In the genomic region with DNA sequence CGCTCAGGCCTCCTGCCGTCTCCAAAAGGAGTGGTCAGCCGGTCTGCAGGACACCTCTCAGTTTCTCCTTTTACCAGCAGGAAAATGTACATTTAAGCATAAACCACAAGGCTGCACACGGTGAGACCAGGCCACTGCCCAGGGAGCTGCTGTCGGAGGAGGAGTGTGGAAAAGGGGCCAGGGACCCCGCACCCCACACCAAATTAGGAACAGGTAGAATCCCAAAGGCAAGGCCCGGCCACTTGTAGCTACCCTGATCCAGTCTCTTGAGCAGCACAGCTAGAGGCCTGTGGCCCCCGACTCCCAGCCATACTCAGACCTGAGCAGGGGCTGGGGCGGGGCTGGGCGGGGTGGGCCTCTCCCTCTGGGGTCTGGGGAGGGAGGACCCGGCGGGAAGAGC, we compare ENCODE assay signal across 17 cellular contexts.
A peak's percentile ranks its signal among the peaks of the same experiment; 100 is the strongest.
DNase-seq lines count a peak whose midpoint lies in the region; ATAC-seq and TF ChIP-seq lines count a peak whose summit lies in the region.
"Had no signal": no experiment of that assay in that cellular context is flagged by ENCODE, and none has a peak within 500 bp of the region (broad histone marks: within the 10 kb centered on the region; RNA-seq: fewer than 3 reads in every experiment).

No MANE protein-coding gene starts in this region.

- H3K4me1 Mint-ChIP-seq in CD14-positive monocyte (peaks cover 19% of the 10 kb centered on the region), memory B cell (peaks cover 38% of the 10 kb centered on the region)
- H3K4me1 Mint-ChIP-seq in CD4-positive, alpha-beta memory T cell: peaks cover 27 to 74% (median 55%) of the 10 kb centered on the region in 4 donors
- peaks cover 52% of the 10 kb centered on the region for H3K4me1 Mint-ChIP-seq in activated T-helper 1 cell treated with anti-CD3 and anti-CD28 coated beads, Interleukin-12 subunit alpha, Interleukin-12 subunit beta, Interleukin-2, Interleukin-4 antibody, amounts not matched to agents 30 ng/mL and 10 ng/mL and 1 ng/mL, durations not matched to agents 14 hours and 24 hours and 36 hours (ENCODE audit: low read depth)

- no peak overlapping the region for H3K4me3 ChIP-seq in CD4-positive, alpha-beta memory T cell (ENCODE audit: low read length in 2 of 2)
- no peak overlapping the region for H3K4me3 ChIP-seq in coronary artery
- H3K4me3 ChIP-seq: lower lobe of right lung, sigmoid colon, upper lobe of right lung had no signal

- H3K4me1 ChIP-seq in CD4-positive, alpha-beta memory T cell (ENCODE audit: insufficient read depth, low read length): peaks cover 49% of the 10 kb centered on the region
- H3K4me1 ChIP-seq: sigmoid colon, upper lobe of right lung had no signal

- H3K36me3 ChIP-seq in CD4-positive, alpha-beta memory T cell (ENCODE audit: insufficient read depth, low read length): peaks cover 65% of the 10 kb centered on the region

- no peaks in the 10 kb centered on the region for H3K9me3 ChIP-seq in CD4-positive, alpha-beta memory T cell (ENCODE audit: control insufficient read depth in 1 of 2, low read length in 2 of 2)
- H3K9me3 ChIP-seq: lower lobe of right lung, sigmoid colon, upper lobe of right lung had no signal

- H3K4me3 Mint-ChIP-seq in CD14-positive monocyte (no peak overlapping the region), memory B cell (no peak overlapping the region)
- H3K4me3 Mint-ChIP-seq in CD4-positive, alpha-beta memory T cell: peak overlapping the region in 7 of 8 donors; percentile 71 to 89 (median 80)
- peak overlapping the region; percentile 72 for H3K4me3 Mint-ChIP-seq in activated T-helper 1 cell treated with anti-CD3 and anti-CD28 coated beads, Interleukin-12 subunit alpha, Interleukin-12 subunit beta, Interleukin-2, Interleukin-4 antibody, amounts not matched to agents 30 ng/mL and 10 ng/mL and 1 ng/mL, durations not matched to agents 14 hours and 24 hours and 36 hours

- ATAC-seq in memory B cell (ENCODE audit: low read depth) (no peak), left ventricle myocardium superior (no peak)

- TF ChIP-seq CTCF in CD14-positive monocyte (IDR thresholded peaks at IDR 0.05) (no peak), coronary artery (IDR thresholded peaks at IDR 0.05) (no peak)

- H3K27me3 ChIP-seq in CD4-positive, alpha-beta memory T cell (ENCODE audit: insufficient read depth, low read length): no peaks in the 10 kb centered on the region
- H3K27me3 ChIP-seq: brain microvascular endothelial cell, sigmoid colon, upper lobe of right lung had no signal

- peaks cover 71 to 91% of the 10 kb centered on the region in 2 donors for H3K36me3 Mint-ChIP-seq in CD14-positive monocyte
- H3K36me3 Mint-ChIP-seq in CD4-positive, alpha-beta memory T cell: peaks cover 61 to 83% of the 10 kb centered on the region in 2 donors
- peaks cover 66% of the 10 kb centered on the region for H3K36me3 Mint-ChIP-seq in activated T-helper 1 cell treated with anti-CD3 and anti-CD28 coated beads, Interleukin-12 subunit alpha, Interleukin-12 subunit beta, Interleukin-2, Interleukin-4 antibody, amounts not matched to agents 30 ng/mL and 10 ng/mL and 1 ng/mL, durations not matched to agents 14 hours and 24 hours and 36 hours (ENCODE audit: low read depth)
- peaks cover 29% of the 10 kb centered on the region for H3K36me3 Mint-ChIP-seq in memory B cell

- peak overlapping the region; percentile 61 to 86 (median 70) for H3K27ac Mint-ChIP-seq in CD14-positive monocyte
- H3K27ac Mint-ChIP-seq in CD4-positive, alpha-beta memory T cell: peak overlapping the region in 5 of 7 donors; percentile 84 to 95 (median 94)
- peak overlapping the region; percentile 83 for H3K27ac Mint-ChIP-seq in activated T-helper 1 cell treated with anti-CD3 and anti-CD28 coated beads, Interleukin-12 subunit alpha, Interleukin-12 subunit beta, Interleukin-2, Interleukin-4 antibody, amounts not matched to agents 30 ng/mL and 10 ng/mL and 1 ng/mL, durations not matched to agents 14 hours and 24 hours and 36 hours
- peak overlapping the region; percentile 68 for H3K27ac Mint-ChIP-seq in memory B cell

- CTCF ChIA-PET in CD4-positive, alpha-beta memory T cell (lab: Charles Lee; ENCODE audit: partially characterized antibody): interaction anchor here (1.3 kb wide), 1 partner anchor 10 kb away, joined by 4 read pairs; no protein-coding TSS in a partner anchor

- POLR2A ChIA-PET in CD4-positive, alpha-beta memory T cell (lab: Charles Lee; ENCODE audit: partially characterized antibody): interaction anchor here (2.9 to 12.0 kb wide), 3 partner anchors 14 to 100 kb away, joined by 19 to 187 read pairs (median 32); a partner anchor contains a TSS

- H3K9me3 Mint-ChIP-seq in CD14-positive monocyte: peaks cover 0 to 2% (median 0%) of the 10 kb centered on the region in 7 donors
- H3K9me3 Mint-ChIP-seq in CD4-positive, alpha-beta memory T cell: peaks cover 0 to 7% (median 0%) of the 10 kb centered on the region in 8 donors
- no peaks in the 10 kb centered on the region for H3K9me3 Mint-ChIP-seq in activated T-helper 1 cell treated with anti-CD3 and anti-CD28 coated beads, Interleukin-12 subunit alpha, Interleukin-12 subunit beta, Interleukin-2, Interleukin-4 antibody, amounts not matched to agents 30 ng/mL and 10 ng/mL and 1 ng/mL, durations not matched to agents 14 hours and 24 hours and 36 hours
- H3K9me3 Mint-ChIP-seq in memory B cell: no peaks in the 10 kb centered on the region
- H3K9me3 Mint-ChIP-seq: naive B cell; stimulated activated naive CD8-positive, alpha-beta T cell treated with anti-CD3 and anti-CD28 coated beads, Interleukin-15, amount 100 ng/mL, for 72 hours had no signal

- H3K27ac ChIP-seq in CD4-positive, alpha-beta memory T cell (ENCODE audit: low read depth, low read length): peak overlapping the region; percentile 42
- H3K27ac ChIP-seq in coronary artery: no peak overlapping the region
- H3K27ac ChIP-seq: brain microvascular endothelial cell, lower lobe of right lung, sigmoid colon, upper lobe of right lung, WERI-Rb-1 had no signal

- DNase-seq in CD14-positive monocyte (ENCODE audit: low spot score) (no peak), memory B cell (ENCODE audit: low spot score in 2 of 2) (no peak), left ventricle myocardium superior (no peak), coronary artery (ENCODE audit: low spot score) (no peak)
- DNase-seq in CD4-positive, alpha-beta memory T cell: no peak
- DNase-seq in activated T-helper 1 cell treated with anti-CD3 and anti-CD28 coated beads, Interleukin-12 subunit alpha, Interleukin-12 subunit beta, Interleukin-2, Interleukin-4 antibody, amounts not matched to agents 30 ng/mL and 10 ng/mL and 1 ng/mL, durations not matched to agents 14 hours and 24 hours and 36 hours (ENCODE audit: low spot score): no peak
- no peak for DNase-seq in effector CD8-positive, alpha-beta T cell (lab: John Stamatoyannopoulos, UW)
- DNase-seq: brain microvascular endothelial cell, cortex of kidney, lower lobe of right lung, naive B cell, NCI-H1105, NCI-H524 treated with DMSO at 0.1 percent for 48 hours, sigmoid colon, upper lobe of right lung, WERI-Rb-1 had no signal

- peaks cover 0 to 2% (median 1%) of the 10 kb centered on the region in 3 donors for H3K27me3 Mint-ChIP-seq in CD14-positive monocyte (ENCODE audit: low read depth in 3 of 3)
- H3K27me3 Mint-ChIP-seq in CD4-positive, alpha-beta memory T cell: no peaks in the 10 kb centered on the region
- no peaks in the 10 kb centered on the region for H3K27me3 Mint-ChIP-seq in activated T-helper 1 cell treated with anti-CD3 and anti-CD28 coated beads, Interleukin-12 subunit alpha, Interleukin-12 subunit beta, Interleukin-2, Interleukin-4 antibody, amounts not matched to agents 30 ng/mL and 10 ng/mL and 1 ng/mL, durations not matched to agents 14 hours and 24 hours and 36 hours (ENCODE audit: insufficient read depth)
- no peaks in the 10 kb centered on the region for H3K27me3 Mint-ChIP-seq in memory B cell
- H3K27me3 Mint-ChIP-seq: naive B cell; stimulated activated naive CD8-positive, alpha-beta T cell treated with anti-CD3 and anti-CD28 coated beads, Interleukin-15, amount 100 ng/mL, for 72 hours had no signal

- intact Hi-C loops in CD14-positive monocyte (cut with micrococcal nuclease) (loop anchor here in 1 of 2 donors (10.0 kb wide), 1 partner anchor 135 kb away; no protein-coding TSS in a partner anchor), left ventricle myocardium superior (cut with micrococcal nuclease) (no loop called here)
- intact Hi-C loops in CD4-positive, alpha-beta memory T cell (cut with micrococcal nuclease): no loop called here
- intact Hi-C loops in activated T-helper 1 cell treated with anti-CD3 and anti-CD28 coated beads, Interleukin-12 subunit alpha, Interleukin-12 subunit beta, Interleukin-2, Interleukin-4 antibody, amounts not matched to agents 30 ng/mL and 10 ng/mL and 1 ng/mL, durations not matched to agents 14 hours and 24 hours and 36 hours (cut with micrococcal nuclease): loop anchor here (2.0 kb wide), 3 partner anchors 93 to 213 kb away; a partner anchor contains a TSS

Comparison
In these comparisons a context has a peak if more than half of its experiments do, and no peak if none do; other contexts are left out.
1. H3K4me3 Mint-ChIP-seq: peak in CD4-positive, alpha-beta memory T cell (7 of 8) and activated T-helper 1 cell treated with anti-CD3 and anti-CD28 coated beads, Interleukin-12 subunit alpha, Interleukin-12 subunit beta, Interleukin-2, Interleukin-4 antibody, amounts not matched to agents 30 ng/mL and 10 ng/mL and 1 ng/mL, durations not matched to agents 14 hours and 24 hours and 36 hours (single experiment); none in CD14-positive monocyte (0 of 2) and memory B cell (single experiment).
2. Peak in every context shown above with its lines, with median percentiles within 50 percentile points of each other: H3K27ac Mint-ChIP-seq.